Comparison of ENCODE assay signal across 9 cellular contexts in the genomic region with DNA sequence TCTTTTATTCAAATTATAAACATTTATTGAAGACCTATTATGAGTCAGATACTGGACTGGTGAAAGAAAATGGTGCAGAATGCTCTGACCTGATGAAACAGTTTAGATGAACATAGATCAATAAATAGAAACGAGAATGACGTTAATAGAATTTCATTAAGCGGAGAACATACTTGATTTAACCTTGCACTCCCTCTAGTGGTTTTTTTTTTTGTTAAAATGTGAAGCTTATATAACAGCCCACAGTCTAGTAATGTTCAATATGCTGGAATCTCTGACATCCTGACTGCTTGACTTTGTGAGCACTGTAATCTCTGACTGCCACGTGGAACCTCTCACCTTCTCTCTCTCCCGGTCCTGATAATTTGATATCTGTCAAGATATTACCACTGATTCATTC. TPM values are rescaled to one million over a fixed set of nuclear protein-coding genes. Genes with fewer than 3 reads are reported as not detected.
DNase-seq lines count a peak whose midpoint lies in the region; ATAC-seq, FAIRE-seq and TF ChIP-seq lines count a peak whose summit lies in the region.
"Had no signal": no experiment of that assay in that cellular context is flagged by ENCODE, and none has a peak within 500 bp of the region (broad histone marks: within the 10 kb centered on the region; RNA-seq: fewer than 3 reads in every experiment).

No MANE protein-coding gene starts in this region.

- no peak for TF ChIP-seq POLR2A in H54 (IDR thresholded peaks at IDR 0.05; ENCODE audit: low read depth, low read length)

- H3K9me3 ChIP-seq in lung (ENCODE audit: control insufficient read depth in 2 of 2, insufficient read depth in 1 of 2, low read length in 1 of 2) = no peaks in the 10 kb centered on the region
- H3K9me3 ChIP-seq: upper lobe of left lung had no signal

- DNase-seq in DMS 273 (lab: John Stamatoyannopoulos, UW; ENCODE audit: unreplicated experiment) (peak; percentile 60), NCI-H146 treated with DMSO at 0.1 percent for 48 hours (lab: John Stamatoyannopoulos, UW; ENCODE audit: unreplicated experiment) (peak; percentile 16), cerebellar cortex (ENCODE audit: low spot score) (peak; percentile 70), lung (ENCODE audit: low spot score) (no peak), H54 (ENCODE audit: insufficient read length, low spot score) (no peak), CD1c-positive myeloid dendritic cell (ENCODE audit: extremely low spot score) (no peak)
- DNase-seq in activated CD4-positive, alpha-beta T cell treated with anti-CD3 and anti-CD28 coated beads, Interleukin-2, amount 50 U/mL, for 1 hour = no peak
- DNase-seq: upper lobe of left lung had no signal

- no peaks in the 10 kb centered on the region for H3K4me1 ChIP-seq in lung (ENCODE audit: control insufficient read depth in 2 of 2, insufficient read depth in 2 of 2, low read length in 2 of 2)
- H3K4me1 ChIP-seq: upper lobe of left lung had no signal

- peak; percentile 31 for ATAC-seq in lung (ENCODE audit: insufficient read depth, low FRiP score)
- no peak for ATAC-seq in GM21619 (IDR thresholded peaks at IDR 0.05; ENCODE audit: unreplicated experiment)

- H3K27ac ChIP-seq in lung (ENCODE audit: low read depth in 1 of 2, low read length in 1 of 2) = no peak overlapping the region
- H3K27ac ChIP-seq: upper lobe of left lung had no signal

- no peak for TF ChIP-seq CTCF in lung (IDR thresholded peaks at IDR 0.05; ENCODE audit: control extremely low read depth, extremely low read depth)

- WGBS in lung, 2 donors = 26 to 28% methylated on average over 5 of the region's 5 CpGs

- H3K4me3 ChIP-seq in lung = no peak overlapping the region
- H3K4me3 ChIP-seq: upper lobe of left lung had no signal

- H3K36me3 ChIP-seq in lung (ENCODE audit: control insufficient read depth in 2 of 2, insufficient read depth in 2 of 2, low read length in 2 of 2) = no peaks in the 10 kb centered on the region
- H3K36me3 ChIP-seq: upper lobe of left lung had no signal

- FAIRE-seq in H54 (lab: Jason Lieb, UNC) = no peak

- no peaks in the 10 kb centered on the region for H3K27me3 ChIP-seq in lung (ENCODE audit: control insufficient read depth, insufficient read depth)
- H3K27me3 ChIP-seq: upper lobe of left lung had no signal

RNA-seq across cellular contexts. Expression of a gene that starts 32.3 kb away (rescaled TPM):
- 10 to 100 TPM; 28.6 to 60.6 TPM for total RNA-seq in lung
- polyA plus RNA-seq in lung = 10 to 100 TPM; 17.4 to 48.5 TPM

Comparison
In these comparisons a context has a peak if more than half of its experiments do, and no peak if none do; other contexts are left out.
1. DNase-seq: peak in DMS 273 (single experiment), NCI-H146 treated with DMSO at 0.1 percent for 48 hours (single experiment) and cerebellar cortex (single experiment); none in lung (single experiment), H54 (single experiment), CD1c-positive myeloid dendritic cell (single experiment) and activated CD4-positive, alpha-beta T cell treated with anti-CD3 and anti-CD28 coated beads, Interleukin-2, amount 50 U/mL, for 1 hour (single experiment).